8 cellular contexts compared by ENCODE assay signal in the genomic region with DNA sequence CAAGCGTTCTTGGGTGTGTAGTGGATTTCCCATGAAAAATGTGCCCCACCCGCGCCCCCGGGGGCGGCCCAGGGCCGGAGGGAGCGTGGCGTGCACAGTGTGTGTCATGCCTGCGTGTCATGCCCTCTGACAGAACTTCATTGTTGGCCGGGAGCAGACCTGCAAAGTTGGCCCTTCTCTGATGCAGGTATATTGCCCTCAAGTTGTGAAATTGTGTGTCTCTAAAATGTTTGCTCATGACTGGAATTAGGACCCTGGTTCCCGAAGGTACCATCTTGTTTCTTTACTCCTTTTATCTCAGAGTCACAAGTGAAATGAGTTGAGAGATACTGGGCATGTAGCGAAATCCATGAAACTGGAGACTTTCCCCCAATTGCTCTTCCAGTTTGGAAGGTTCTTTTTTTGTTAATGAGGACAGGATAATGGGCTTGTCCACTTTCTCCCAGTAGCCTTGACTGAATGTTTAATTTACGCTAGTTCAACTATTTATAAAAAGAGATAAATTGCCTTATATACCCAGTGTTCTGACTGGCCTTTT. TPM values are rescaled to one million over a fixed set of nuclear protein-coding genes. Genes with fewer than 3 reads are reported as not detected.
DNase-seq lines count a peak whose midpoint lies in the region.

No MANE protein-coding gene starts in this region.

- H3K27me3 ChIP-seq in effector memory CD4-positive, alpha-beta T cell (replicated peaks; ENCODE audit: control insufficient read depth, insufficient read depth, low read length, poor library complexity, severe bottlenecking) = no peaks in the 10 kb centered on the region
- no peaks in the 10 kb centered on the region for H3K27me3 ChIP-seq in mononuclear cell (ENCODE audit: insufficient read depth, low read length)

- no peaks in the 10 kb centered on the region for H3K36me3 Mint-ChIP-seq in IgD-negative memory B cell

- peaks cover 11% of the 10 kb centered on the region for H3K4me1 ChIP-seq in effector memory CD4-positive, alpha-beta T cell (ENCODE audit: control insufficient read depth, insufficient read depth, low read length, poor library complexity, severe bottlenecking)
- H3K4me1 ChIP-seq in mononuclear cell (ENCODE audit: insufficient read depth, low read length) = peaks cover 31% of the 10 kb centered on the region

- H3K27ac Mint-ChIP-seq in IgD-negative memory B cell = peak overlapping the region; percentile 96 to 99 (median 98)

- H3K27me3 Mint-ChIP-seq in IgD-negative memory B cell = no peaks in the 10 kb centered on the region

- H3K9me3 ChIP-seq in effector memory CD4-positive, alpha-beta T cell (ENCODE audit: control insufficient read depth, low read length) = no peaks in the 10 kb centered on the region
- H3K9me3 ChIP-seq in mononuclear cell (ENCODE audit: low read depth, low read length) = no peaks in the 10 kb centered on the region

- no peaks in the 10 kb centered on the region for H3K9me3 Mint-ChIP-seq in IgD-negative memory B cell

- DNase-seq in DMS53 (lab: John Stamatoyannopoulos, UW) (peak; percentile 60), DMS53 treated with DMSO at 0.1 percent for 48 hours (lab: John Stamatoyannopoulos, UW; ENCODE audit: unreplicated experiment) (no peak), putamen (ENCODE audit: low spot score) (no peak)
- peak; percentile 62 for DNase-seq in activated CD4-positive, alpha-beta T cell treated with anti-CD3 and anti-CD28 coated beads for 48 hours
- DNase-seq in effector memory CD4-positive, alpha-beta T cell = peak in 2 of 3 donors; percentile 11
- peak; percentile 40 to 52 for DNase-seq in stimulated activated CD8-positive, alpha-beta memory T cell treated with anti-CD3 and anti-CD28 coated beads, Interleukin-7, amount 100 ng/mL, for 4 hours (ENCODE audit: low read depth in 2 of 2)

- no peaks in the 10 kb centered on the region for H3K36me3 ChIP-seq in effector memory CD4-positive, alpha-beta T cell (ENCODE audit: control insufficient read depth, insufficient read depth, low read length)

- peak overlapping the region; percentile 79 for H3K4me3 ChIP-seq in effector memory CD4-positive, alpha-beta T cell (ENCODE audit: insufficient read depth, low read depth, low read length, poor library complexity, severe bottlenecking)
- H3K4me3 ChIP-seq in mononuclear cell (ENCODE audit: low read length) = peak overlapping the region; percentile 93

- H3K4me1 Mint-ChIP-seq in IgD-negative memory B cell = peaks cover 32 to 42% (median 37%) of the 10 kb centered on the region in 3 donors

- peak overlapping the region; percentile 83 for H3K27ac ChIP-seq in effector memory CD4-positive, alpha-beta T cell (ENCODE audit: insufficient read depth, low read length, poor library complexity, severe bottlenecking)

- H3K4me3 Mint-ChIP-seq in IgD-negative memory B cell = peak overlapping the region; percentile 92 to 99 (median 96)

RNA-seq across cellular contexts. Expression of gene ADK, which starts 26.2 kb away (rescaled TPM):
- 196 TPM for polyA plus RNA-seq in IgD-negative memory B cell
- total RNA-seq in mononuclear cell = 34.2 TPM

RNA-seq across cellular contexts. Expression of gene AP3M1, which starts 26.6 kb away (rescaled TPM):
- polyA plus RNA-seq in IgD-negative memory B cell = 28.1 TPM
- 21.2 TPM for total RNA-seq in mononuclear cell

Comparison
In these comparisons a context has a peak if more than half of its experiments do, and no peak if none do; other contexts are left out.
1. DNase-seq: peak in DMS53 (single experiment), activated CD4-positive, alpha-beta T cell treated with anti-CD3 and anti-CD28 coated beads for 48 hours (single experiment), effector memory CD4-positive, alpha-beta T cell (2 of 3) and stimulated activated CD8-positive, alpha-beta memory T cell treated with anti-CD3 and anti-CD28 coated beads, Interleukin-7, amount 100 ng/mL, for 4 hours (2 of 2); none in DMS53 treated with DMSO at 0.1 percent for 48 hours (single experiment) and putamen (single experiment).